ENCODE assay signal across 14 cellular contexts in the genomic region with DNA sequence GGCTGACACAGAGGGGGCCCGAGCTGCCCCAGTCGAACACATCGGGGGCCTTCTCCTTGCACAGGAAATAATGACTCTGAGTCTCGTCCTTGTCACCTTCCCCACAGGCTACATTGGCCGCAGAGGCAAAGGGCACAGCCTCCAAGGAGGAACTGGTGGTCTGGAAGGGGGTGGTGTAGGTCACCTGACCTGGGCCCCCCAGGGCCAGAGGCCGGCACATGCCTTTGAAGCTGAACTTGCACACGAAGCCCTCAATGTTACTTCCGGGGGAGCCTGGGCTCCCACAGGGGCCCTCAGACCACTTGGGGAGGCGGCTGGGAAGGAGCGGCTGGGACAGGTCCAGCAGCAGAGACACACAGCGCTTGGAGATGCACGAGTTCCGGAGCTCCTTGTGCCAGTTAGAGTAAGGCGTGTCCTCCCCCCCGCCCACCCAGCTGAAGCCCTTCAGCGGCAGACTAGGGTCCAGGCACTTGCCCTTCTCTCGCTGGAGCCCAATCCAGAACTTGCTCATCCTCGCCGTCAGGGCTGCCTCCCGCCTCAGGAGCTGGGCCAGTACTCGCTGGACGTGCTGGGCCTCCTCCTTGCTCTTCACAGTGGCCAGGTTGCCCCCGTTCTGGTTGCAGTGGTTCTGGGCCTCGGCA. TPM values are rescaled to one million over a fixed set of nuclear protein-coding genes. Genes with fewer than 3 reads are reported as not detected.
A peak's percentile ranks its signal among the peaks of the same experiment; 100 is the strongest.
DNase-seq lines count a peak whose midpoint lies in the region; ATAC-seq, FAIRE-seq and TF ChIP-seq lines count a peak whose summit lies in the region.
"Had no signal": no experiment of that assay in that cellular context is flagged by ENCODE, and none has a peak within 500 bp of the region (broad histone marks: within the 10 kb centered on the region; RNA-seq: fewer than 3 reads in every experiment).

No MANE protein-coding gene starts in this region.

- FAIRE-seq in RCC 7860 (lab: Jason Lieb, UNC): no peak
- FAIRE-seq: small intestine, TTC549 had no signal

- no peak for TF ChIP-seq CTCF in GM12875 (IDR thresholded peaks at IDR 0.05; ENCODE audit: borderline replicate concordance, insufficient read depth, low read depth, low read length)

- H3K27me3 Mint-ChIP-seq in activated T-helper 17 cell treated with anti-CD3 and anti-CD28 coated beads, Interleukin-2, amount 50 U/mL, for 72 hours: peaks cover 3% of the 10 kb centered on the region
- H3K27me3 Mint-ChIP-seq in immature natural killer cell (ENCODE audit: low read depth in 3 of 3): peaks cover 0 to 4% (median 0%) of the 10 kb centered on the region in 3 donors
- no peaks in the 10 kb centered on the region for H3K27me3 Mint-ChIP-seq in activated naive CD8-positive, alpha-beta T cell treated with anti-CD3 and anti-CD28 coated beads for 36 hours

- peak; percentile 15 for ATAC-seq in activated T-helper 17 cell treated with anti-CD3 and anti-CD28 coated beads, Interleukin-2, amount 50 U/mL, for 72 hours (replicated peaks)
- ATAC-seq in GM18519 (IDR thresholded peaks at IDR 0.05; ENCODE audit: low FRiP score, unreplicated experiment) (no peak), esophagus mucosa (no peak)

- no peaks in the 10 kb centered on the region for H3K36me3 Mint-ChIP-seq in activated T-helper 17 cell treated with anti-CD3 and anti-CD28 coated beads, Interleukin-2, amount 50 U/mL, for 72 hours (ENCODE audit: low read depth)
- H3K36me3 Mint-ChIP-seq in immature natural killer cell: peaks cover 0 to 3% (median 0%) of the 10 kb centered on the region in 3 donors
- H3K36me3 Mint-ChIP-seq in activated naive CD8-positive, alpha-beta T cell treated with anti-CD3 and anti-CD28 coated beads for 36 hours: no peaks in the 10 kb centered on the region

- H3K4me3 ChIP-seq in GM12875 (ENCODE audit: low read depth, low read length) (peak overlapping the region; percentile 41), subcutaneous abdominal adipose tissue (ENCODE audit: low read depth in 1 of 5, low read length in 5 of 5) (peak overlapping the region; percentile 33 to 77 (median 73))

- no peaks in the 10 kb centered on the region for H3K9me3 ChIP-seq in subcutaneous abdominal adipose tissue (ENCODE audit: control insufficient read depth in 5 of 5, low read length in 5 of 5)

- DNase-seq in immature natural killer cell (peak; percentile 54 to 55 (median 55)), RCC 7860 (ENCODE audit: low spot score) (no peak)
- no peak for DNase-seq in activated naive CD8-positive, alpha-beta T cell treated with anti-CD3 and anti-CD28 coated beads for 36 hours
- DNase-seq: activated T-cell treated with anti-CD3 and anti-CD28 coated beads, Interleukin-2, amount 50 U/mL, for 4 hours; cerebellar nuclear complex; mesendoderm; small intestine had no signal

- no peaks in the 10 kb centered on the region for H3K4me1 Mint-ChIP-seq in activated T-helper 17 cell treated with anti-CD3 and anti-CD28 coated beads, Interleukin-2, amount 50 U/mL, for 72 hours
- H3K4me1 Mint-ChIP-seq in immature natural killer cell: peaks cover 68 to 72% of the 10 kb centered on the region in 2 donors
- peaks cover 5% of the 10 kb centered on the region for H3K4me1 Mint-ChIP-seq in activated naive CD8-positive, alpha-beta T cell treated with anti-CD3 and anti-CD28 coated beads for 36 hours

- H3K27ac ChIP-seq in subcutaneous abdominal adipose tissue (ENCODE audit: low read depth, low read length): peak overlapping the region; percentile 89

- H3K9ac ChIP-seq in subcutaneous abdominal adipose tissue (ENCODE audit: low read length in 5 of 5): peak overlapping the region in 3 of 5 donors; percentile 57 to 89 (median 81)

- H3K4me1 ChIP-seq in subcutaneous abdominal adipose tissue (ENCODE audit: control insufficient read depth in 5 of 5, insufficient read depth in 5 of 5, low read length in 5 of 5): peaks cover 0 to 49% (median 24%) of the 10 kb centered on the region in 5 donors

- no peaks in the 10 kb centered on the region for H3K9me3 Mint-ChIP-seq in activated T-helper 17 cell treated with anti-CD3 and anti-CD28 coated beads, Interleukin-2, amount 50 U/mL, for 72 hours
- H3K9me3 Mint-ChIP-seq in immature natural killer cell: no peaks in the 10 kb centered on the region
- H3K9me3 Mint-ChIP-seq in activated naive CD8-positive, alpha-beta T cell treated with anti-CD3 and anti-CD28 coated beads for 36 hours: no peaks in the 10 kb centered on the region
- H3K9me3 Mint-ChIP-seq: activated T-cell treated with anti-CD3 and anti-CD28 coated beads, Interleukin-2, amount 50 U/mL, for 4 hours had no signal

- peak overlapping the region; percentile 73 for H3K4me3 Mint-ChIP-seq in activated T-helper 17 cell treated with anti-CD3 and anti-CD28 coated beads, Interleukin-2, amount 50 U/mL, for 72 hours
- H3K4me3 Mint-ChIP-seq in immature natural killer cell: peak overlapping the region; percentile 80 to 93 (median 91)
- H3K4me3 Mint-ChIP-seq in activated naive CD8-positive, alpha-beta T cell treated with anti-CD3 and anti-CD28 coated beads for 36 hours: no peak overlapping the region

- peaks cover 0 to 6% (median 4%) of the 10 kb centered on the region in 5 donors for H3K36me3 ChIP-seq in subcutaneous abdominal adipose tissue (ENCODE audit: control insufficient read depth in 5 of 5, insufficient read depth in 5 of 5, low read length in 5 of 5)

- H3K27ac Mint-ChIP-seq in activated T-helper 17 cell treated with anti-CD3 and anti-CD28 coated beads, Interleukin-2, amount 50 U/mL, for 72 hours: no peak overlapping the region
- H3K27ac Mint-ChIP-seq in immature natural killer cell: peak overlapping the region; percentile 79 to 97 (median 92)
- H3K27ac Mint-ChIP-seq in activated naive CD8-positive, alpha-beta T cell treated with anti-CD3 and anti-CD28 coated beads for 36 hours: no peak overlapping the region

- H3K27me3 ChIP-seq in subcutaneous abdominal adipose tissue (ENCODE audit: control insufficient read depth in 5 of 5, insufficient read depth in 4 of 5, low read length in 5 of 5): peaks cover 0 to 5% (median 0%) of the 10 kb centered on the region in 5 donors

RNA-seq across cellular contexts. Expression of gene CD93, which starts 0.6 kb away (rescaled TPM):
- total RNA-seq in activated T-helper 17 cell treated with anti-CD3 and anti-CD28 coated beads, Interleukin-2, amount 50 U/mL, for 72 hours: 1 to 10 TPM; 5.4 to 6.7 TPM
- polyA plus RNA-seq in immature natural killer cell: under 1 TPM in 2 of 3 donors, not detected in 1; 0.18 to 0.71 TPM
- total RNA-seq in activated naive CD8-positive, alpha-beta T cell treated with anti-CD3 and anti-CD28 coated beads for 36 hours: under 1 TPM; 0.04 to 0.08 TPM
- total RNA-seq in esophagus mucosa: 7.9 TPM

RNA-seq across cellular contexts. Expression of gene THBD, which starts 36.1 kb away (rescaled TPM):
- under 1 TPM in 1 of 2 donors, not detected in 1; 0.13 TPM for total RNA-seq in activated T-helper 17 cell treated with anti-CD3 and anti-CD28 coated beads, Interleukin-2, amount 50 U/mL, for 72 hours
- polyA plus RNA-seq in immature natural killer cell: under 1 TPM; 0.16 to 0.96 (median 0.26) TPM
- not detected for total RNA-seq in activated naive CD8-positive, alpha-beta T cell treated with anti-CD3 and anti-CD28 coated beads for 36 hours
- 46.5 TPM for total RNA-seq in esophagus mucosa

RNA-seq across cellular contexts. Expression of gene SSTR4, which starts 50.4 kb away (rescaled TPM):
- total RNA-seq in activated T-helper 17 cell treated with anti-CD3 and anti-CD28 coated beads, Interleukin-2, amount 50 U/mL, for 72 hours: not detected
- not detected for polyA plus RNA-seq in immature natural killer cell
- total RNA-seq in activated naive CD8-positive, alpha-beta T cell treated with anti-CD3 and anti-CD28 coated beads for 36 hours: not detected
- not detected for total RNA-seq in esophagus mucosa
- total RNA-seq: activated T-cell treated with anti-CD3 and anti-CD28 coated beads, Interleukin-2, amount 50 U/mL, for 4 hours; glomerular endothelial cell had no signal

Comparison
In these comparisons a context has a peak if more than half of its experiments do, and no peak if none do; other contexts are left out.
1. H3K27ac Mint-ChIP-seq: peak in immature natural killer cell (6 of 6); none in activated T-helper 17 cell treated with anti-CD3 and anti-CD28 coated beads, Interleukin-2, amount 50 U/mL, for 72 hours (single experiment) and activated naive CD8-positive, alpha-beta T cell treated with anti-CD3 and anti-CD28 coated beads for 36 hours (single experiment).
2. DNase-seq: peak in immature natural killer cell (3 of 3); none in RCC 7860 (single experiment) and activated naive CD8-positive, alpha-beta T cell treated with anti-CD3 and anti-CD28 coated beads for 36 hours (single experiment).
3. RNA of gene THBD, which starts 36.1 kb away (total RNA-seq): 46.5 TPM in esophagus mucosa (single experiment); 0.13 TPM in activated T-helper 17 cell treated with anti-CD3 and anti-CD28 coated beads, Interleukin-2, amount 50 U/mL, for 72 hours and not detected in activated naive CD8-positive, alpha-beta T cell treated with anti-CD3 and anti-CD28 coated beads for 36 hours; every median in the first group is over 10 times any median in the second.